19 cellular contexts compared by ENCODE assay signal in genomic region chr4:185512516-185512915, GRCh38. TPM values are rescaled to one million over a fixed set of nuclear protein-coding genes. Genes with fewer than 3 reads are reported as not detected.
DNase-seq lines count a peak whose midpoint lies in the region; ATAC-seq, FAIRE-seq and TF ChIP-seq lines count a peak whose summit lies in the region.
"Had no signal": no experiment of that assay in that cellular context is flagged by ENCODE, and none has a peak within 500 bp of the region (broad histone marks: within the 10 kb centered on the region; RNA-seq: fewer than 3 reads in every experiment).

No MANE protein-coding gene starts in this region.

- CTCF ChIA-PET in endothelial cell of umbilical vein (lab: Charles Lee), result interaction anchor here (0.8 to 4.9 kb wide), 6 partner anchors 14 to 85 kb away, joined by 3 to 27 read pairs (median 4); partner anchors contain the start of genes CCDC110 and PDLIM3

- no peak overlapping the region for H3K9ac ChIP-seq in endothelial cell of umbilical vein (replicated peaks; ENCODE audit: extremely low read depth, insufficient read depth, low read length)

- TF ChIP-seq CTCF in AG09309 (IDR thresholded peaks at IDR 0.05; ENCODE audit: control insufficient read depth, insufficient read depth, low read depth, low read length, missing control alignments), result no peak
- TF ChIP-seq CTCF in endothelial cell of umbilical vein (IDR thresholded peaks at IDR 0.05; ENCODE audit: extremely low read depth in 1 of 2, insufficient read depth in 1 of 2, low read depth in 1 of 2, low read length in 2 of 2), result no peak
- no peak for TF ChIP-seq CTCF in osteoblast (IDR thresholded peaks at IDR 0.05; ENCODE audit: extremely low read depth, low read depth, low read length)

- no peak for ATAC-seq in HG03097 (IDR thresholded peaks at IDR 0.05; ENCODE audit: low FRiP score, unreplicated experiment)
- ATAC-seq: Panc1; sciatic nerve; stimulated activated naive CD8-positive, alpha-beta T cell treated with anti-CD3 and anti-CD28 coated beads, Interleukin-15, Interleukin-2, amounts not matched to agents 100 U/mL and 50 U/mL, for 24 hours had no signal

- H4K20me1 ChIP-seq in endothelial cell of umbilical vein (replicated peaks; ENCODE audit: control insufficient read depth, extremely low read depth, insufficient read depth, low read length), result no peaks in the 10 kb centered on the region
- no peaks in the 10 kb centered on the region for H4K20me1 ChIP-seq in osteoblast (ENCODE audit: insufficient read depth, low read length)

- no peaks in the 10 kb centered on the region for H3K36me3 ChIP-seq in MG63
- H3K36me3 ChIP-seq in endothelial cell of umbilical vein (ENCODE audit: control insufficient read depth in 2 of 2, extremely low read depth in 1 of 2, insufficient read depth in 2 of 2, low read length in 2 of 2), result no peaks in the 10 kb centered on the region
- no peaks in the 10 kb centered on the region for H3K36me3 ChIP-seq in osteoblast (ENCODE audit: insufficient read depth, low read length)
- H3K36me3 ChIP-seq: lower lobe of right lung had no signal

- H3K9me1 ChIP-seq in endothelial cell of umbilical vein (replicated peaks; ENCODE audit: control insufficient read depth, extremely low read depth, insufficient read depth, low read length), result no peaks in the 10 kb centered on the region

- POLR2A ChIA-PET in endothelial cell of umbilical vein (lab: Charles Lee), result interaction anchor here (0.6 to 1.7 kb wide), 2 partner anchors 23 to 48 kb away, joined by 6 to 12 read pairs; partner anchors contain the start of gene PDLIM3

- no peaks in the 10 kb centered on the region for H3K9me3 ChIP-seq in MG63
- H3K9me3 ChIP-seq in endothelial cell of umbilical vein (replicated peaks; ENCODE audit: control insufficient read depth, insufficient read depth, low read length), result no peaks in the 10 kb centered on the region
- H3K9me3 ChIP-seq in osteoblast (ENCODE audit: low read depth, low read length), result no peaks in the 10 kb centered on the region
- H3K9me3 ChIP-seq: lower lobe of right lung had no signal

- intact Hi-C loops in endothelial cell of umbilical vein (cut with micrococcal nuclease), result loop anchor here (2.0 to 5.0 kb wide), 3 partner anchors 54 to 265 kb away; partner anchors contain the start of genes ANKRD37 and LRP2BP

- no peak overlapping the region for H3K4me3 ChIP-seq in AG09309 (ENCODE audit: control insufficient read depth, low read depth, low read length)
- no peak overlapping the region for H3K4me3 ChIP-seq in MG63
- no peak overlapping the region for H3K4me3 ChIP-seq in endothelial cell of umbilical vein (replicated peaks in 1 of 3; ENCODE audit: insufficient read depth in 1 of 3, low read depth in 1 of 3, low read length in 3 of 3)
- H3K4me3 ChIP-seq in osteoblast (ENCODE audit: insufficient read depth, low read length), result peak overlapping the region; percentile 41
- H3K4me3 ChIP-seq: lower lobe of right lung had no signal

- peaks cover 21% of the 10 kb centered on the region for H3K4me1 ChIP-seq in endothelial cell of umbilical vein (ENCODE audit: control insufficient read depth, extremely low read depth, insufficient read depth, low read length)
- peaks cover 19% of the 10 kb centered on the region for H3K4me1 ChIP-seq in osteoblast (ENCODE audit: insufficient read depth, low read length)

- H3K27me3 ChIP-seq in MG63 (no peaks in the 10 kb centered on the region), endothelial cell of umbilical vein (ENCODE audit: control insufficient read depth in 2 of 2, insufficient read depth in 2 of 2, low read length in 2 of 2) (no peaks in the 10 kb centered on the region), osteoblast (ENCODE audit: insufficient read depth, low read length) (no peaks in the 10 kb centered on the region)

- H3K79me2 ChIP-seq in endothelial cell of umbilical vein (ENCODE audit: control insufficient read depth, insufficient read depth, low read length) (no peaks in the 10 kb centered on the region), osteoblast (ENCODE audit: insufficient read depth, low read length) (no peaks in the 10 kb centered on the region)

- no TSS peak for BruUV-seq in endothelial cell of umbilical vein (replicated peaks; lab: Mats Ljungman, UMichigan)

- H2AFZ ChIP-seq in endothelial cell of umbilical vein (ENCODE audit: low read depth, low read length) (peak overlapping the region; percentile 26), osteoblast (ENCODE audit: low read length) (peak overlapping the region; percentile 47)

- dilution Hi-C loops in endothelial cell of umbilical vein (cut with MboI; ENCODE audit: extremely low pct_ligation_motif_present, low sequenced_read_pairs), result no loop called here

- H3K4me2 ChIP-seq in endothelial cell of umbilical vein (ENCODE audit: insufficient read depth, low read length) (peak overlapping the region; percentile 84), osteoblast (ENCODE audit: insufficient read depth, low read length) (peak overlapping the region; percentile 77)

- H3K27ac ChIP-seq in endothelial cell of umbilical vein (ENCODE audit: insufficient read depth, low read depth, low read length), result peak overlapping the region; percentile 85
- peak overlapping the region; percentile 64 for H3K27ac ChIP-seq in osteoblast (ENCODE audit: low read depth, low read length)

- DNase-seq in AG09309 (ENCODE audit: low read depth), result peak; percentile 29
- peak; percentile 25 for DNase-seq in MG63
- peak; percentile 26 for DNase-seq in endothelial cell of umbilical vein (ENCODE audit: low read depth, low spot score)
- peak; percentile 91 for DNase-seq in osteoblast (ENCODE audit: insufficient read length, low spot score, missing footprints)
- DNase-seq in NCI-H510A (lab: John Stamatoyannopoulos, UW), result no peak
- no peak for DNase-seq in stimulated activated CD4-positive, alpha-beta T cell treated with anti-CD3 and anti-CD28 coated beads, Interleukin-12 subunit alpha, Interleukin-12 subunit beta, amount 100 ng/mL, for 4 hours
- no peak for DNase-seq in DMS53 (lab: John Stamatoyannopoulos, UW)
- DNase-seq: activated CD4-positive, alpha-beta T cell treated with anti-CD3 and anti-CD28 coated beads for 1 hour; activated CD8-positive, alpha-beta memory T cell treated with anti-CD3 and anti-CD28 coated beads, Interleukin-2, amount 50 U/mL, for 4 hours; activated naive CD4-positive, alpha-beta T cell treated with anti-CD3 and anti-CD28 coated beads, Interleukin-2, amount 50 U/mL, for 16 hours; cerebellar nuclear complex; H9; lower lobe of right lung; NCI-H526; stimulated activated naive CD8-positive, alpha-beta T cell treated with anti-CD3 and anti-CD28 coated beads, Interleukin-15, Interleukin-2, amounts not matched to agents 100 U/mL and 50 U/mL, for 24 hours; T-cell had no signal

- FAIRE-seq in endothelial cell of umbilical vein (lab: Jason Lieb, UNC), result no peak

- no peak for TF ChIP-seq POLR2A in endothelial cell of umbilical vein (IDR thresholded peaks at IDR 0.05; ENCODE audit: low read depth, low read length)

TF ChIP-seq in endothelial cell of umbilical vein, 7 proteins besides CTCF, POLR2A, EP300 and RAD21:
- TF ChIP-seq JUN (IDR thresholded peaks at IDR 0.05; ENCODE audit: borderline replicate concordance, insufficient read depth, insufficient read length, low read depth), result no peak
- TF ChIP-seq POLR2AphosphoS5 (IDR thresholded peaks at IDR 0.05; ENCODE audit: insufficient read depth, low read depth, low read length), result no peak
- TF ChIP-seq, protein P1, sequence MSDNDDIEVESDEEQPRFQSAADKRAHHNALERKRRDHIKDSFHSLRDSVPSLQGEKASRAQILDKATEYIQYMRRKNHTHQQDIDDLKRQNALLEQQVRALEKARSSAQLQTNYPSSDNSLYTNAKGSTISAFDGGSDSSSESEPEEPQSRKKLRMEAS (IDR thresholded peaks at IDR 0.05; ENCODE audit: insufficient read depth, insufficient read length), result no peak
- no peak for TF ChIP-seq EZH2 (IDR thresholded peaks at IDR 0.05; ENCODE audit: borderline replicate concordance, low read depth, low read length, severe bottlenecking)
- no peak for TF ChIP-seq MYC (IDR thresholded peaks at IDR 0.05; ENCODE audit: low read depth, low read length)
- no peak for TF ChIP-seq FOS (IDR thresholded peaks at IDR 0.05; ENCODE audit: borderline replicate concordance, insufficient read depth, low read length)
- TF ChIP-seq GATA2 (IDR thresholded peaks at IDR 0.05; ENCODE audit: insufficient read depth, insufficient read length, low read depth, low read length), result no peak

RNA-seq across cellular contexts. Expression of gene PDLIM3, which starts 22.8 kb away (rescaled TPM):
- total RNA-seq in MG63 (2014; rRNA removed; shearing (Covaris generic); ENCODE audit: low replicate concordance), result 0.26 TPM in 1 of 2 replicates, not detected in the other
- 9.7 and 12.2 TPM in 2 replicates for total RNA-seq in endothelial cell of umbilical vein
- polyA plus RNA-seq in endothelial cell of umbilical vein, result 15.3 and 17.6 TPM in 2 replicates
- 13.9 and 15.6 TPM in 2 replicates for polyA plus RNA-seq in endothelial cell of umbilical vein (2011; cell fraction: cytosol; rRNA removed)
- polyA plus RNA-seq in endothelial cell of umbilical vein (2011; cell fraction: nucleus; rRNA removed), result 17.6 and 22.3 TPM in 2 replicates
- 7.0 and 8.4 TPM in 2 replicates for polyA plus RNA-seq in endothelial cell of umbilical vein (2012)
- polyA minus RNA-seq in endothelial cell of umbilical vein, result 15.2 and 18.4 TPM in 2 replicates
- polyA minus RNA-seq in endothelial cell of umbilical vein (2011; cell fraction: cytosol; rRNA and poly(A)+ RNA removed), result 3.5 TPM
- 29.0 and 32.3 TPM in 2 replicates for polyA minus RNA-seq in endothelial cell of umbilical vein (2011; cell fraction: nucleus; rRNA and poly(A)+ RNA removed)
- total RNA-seq in osteoblast, result 1.8 and 2.2 TPM in 2 replicates

RNA-seq across cellular contexts. Expression of gene CCDC110, which starts 41.0 kb away (rescaled TPM):
- not detected in 2 replicates for total RNA-seq in MG63 (2014; rRNA removed; shearing (Covaris generic); ENCODE audit: low replicate concordance)
- total RNA-seq in endothelial cell of umbilical vein (0.28 and 0.71 TPM in 2 replicates), osteoblast (2.2 and 2.4 TPM in 2 replicates)
- 0.03 and 0.25 TPM in 2 replicates for polyA plus RNA-seq in endothelial cell of umbilical vein
- 0.32 and 0.34 TPM in 2 replicates for polyA plus RNA-seq in endothelial cell of umbilical vein (2011; cell fraction: cytosol; rRNA removed)
- 0.32 and 1.0 TPM in 2 replicates for polyA plus RNA-seq in endothelial cell of umbilical vein (2011; cell fraction: nucleus; rRNA removed)
- polyA plus RNA-seq in endothelial cell of umbilical vein (2012), result 0.37 and 0.79 TPM in 2 replicates
- not detected in 2 replicates for polyA minus RNA-seq in endothelial cell of umbilical vein
- polyA minus RNA-seq in endothelial cell of umbilical vein (2011; cell fraction: cytosol; rRNA and poly(A)+ RNA removed), result not detected
- not detected in 2 replicates for polyA minus RNA-seq in endothelial cell of umbilical vein (2011; cell fraction: nucleus; rRNA and poly(A)+ RNA removed)

Comparison
In these comparisons a context has a peak if more than half of its experiments do, and no peak if none do; other contexts are left out.
1. DNase-seq: peak in AG09309 (single experiment), MG63 (single experiment), endothelial cell of umbilical vein (single experiment) and osteoblast (single experiment); none in NCI-H510A (single experiment), stimulated activated CD4-positive, alpha-beta T cell treated with anti-CD3 and anti-CD28 coated beads, Interleukin-12 subunit alpha, Interleukin-12 subunit beta, amount 100 ng/mL, for 4 hours (single experiment) and DMS53 (single experiment).